Comparison of ENCODE assay signal across 8 cellular contexts in genomic region chr11:109945626-109946321, GRCh38.
A peak's percentile ranks its signal among the peaks of the same experiment; 100 is the strongest.
DNase-seq lines count a peak whose midpoint lies in the region; ATAC-seq, FAIRE-seq and TF ChIP-seq lines count a peak whose summit lies in the region.

No MANE protein-coding gene starts in this region.

- CTCF ChIA-PET in Calu3 (lab: Charles Lee) (no interaction called here), HepG2 (lab: Yijun Ruan, JAX; ENCODE audit: low intra/inter-chr PET ratio, low total read pairs) (interaction anchor here (1.2 kb wide), 1 partner anchor 256 kb away, joined by 4 read pairs; no protein-coding TSS in a partner anchor)

- TF ChIP-seq RAD21 in HepG2 (CRISPR knock-in tag; IDR thresholded peaks at IDR 0.05): no peak

- H4K20me1 ChIP-seq in HepG2 (ENCODE audit: insufficient read depth, low read length): no peaks in the 10 kb centered on the region

- no peaks in the 10 kb centered on the region for H3K79me2 ChIP-seq in HepG2 (ENCODE audit: insufficient read depth, low read length)

- peak overlapping the region in 1 of 3 experiments; percentile 35; a peak in 1 of 6 replicates for H3K4me3 ChIP-seq in HepG2 (replicated peaks in 1 of 3; ENCODE audit: insufficient read depth in 1 of 3, low read depth in 2 of 3, low read length in 3 of 3)

- H3K27ac Mint-ChIP-seq in Calu3 (ENCODE audit: unreplicated experiment): peak overlapping the region; percentile 19

- intact Hi-C loops in Calu3 (cut with micrococcal nuclease; ENCODE audit: unreplicated experiment) (loop anchor here (1.0 to 2.0 kb wide), 4 partner anchors 151 to 488 kb away; no protein-coding TSS in a partner anchor), HepG2 (cut with micrococcal nuclease; ENCODE audit: unreplicated experiment) (loop anchor here (1.0 to 5.0 kb wide), 4 partner anchors 148 to 487 kb away; partner anchors contain the start of gene ZC3H12C)

- H3K4me3 Mint-ChIP-seq in Calu3 (ENCODE audit: low read depth, unreplicated experiment): peak overlapping the region; percentile 35

- no peaks in the 10 kb centered on the region; a peak in 1 of 5 replicates for H3K27me3 ChIP-seq in HepG2 (ENCODE audit: control insufficient read depth in 1 of 2, insufficient read depth in 2 of 2, low read length in 2 of 2)

- ATAC-seq in GM21515 (IDR thresholded peaks at IDR 0.05; ENCODE audit: unreplicated experiment) (peak; percentile 57), HG03575 (IDR thresholded peaks at IDR 0.05; ENCODE audit: extremely low read depth, insufficient number of reproducible peaks, low FRiP score, unreplicated experiment) (peak; percentile 35), HepG2 (peak; percentile 59)

- peak overlapping the region; percentile 92 for H2AFZ ChIP-seq in HepG2 (ENCODE audit: low read length)

- peak overlapping the region; percentile 81 for H3K4me2 ChIP-seq in HepG2 (ENCODE audit: low read depth, low read length)

- POLR2A ChIA-PET in HepG2 (lab: Yijun Ruan, JAX): no interaction called here

- no peak for DNase-seq in Calu3
- no peak for DNase-seq in HepG2 (ENCODE audit: low spot score)
- DNase-seq in midbrain (lab: John Stamatoyannopoulos, UW): no peak
- no peak for DNase-seq in AG08395 (ENCODE audit: low spot score)
- no peak for DNase-seq in nucleus accumbens (lab: John Stamatoyannopoulos, UW)
- DNase-seq in NCI-H82 treated with DMSO at 0.1 percent for 48 hours (lab: John Stamatoyannopoulos, UW; ENCODE audit: unreplicated experiment): no peak

- no peaks in the 10 kb centered on the region for H3K9me3 Mint-ChIP-seq in Calu3 (ENCODE audit: low read depth, unreplicated experiment)

- no peak for TF ChIP-seq POLR2A in HepG2 (IDR thresholded peaks at IDR 0.05; ENCODE audit: insufficient read depth in 1 of 2, low read depth in 2 of 2, low read length in 2 of 2)

- TF ChIP-seq EP300 in HepG2 (IDR thresholded peaks at IDR 0.05; ENCODE audit: low read depth in 2 of 2, low read length in 2 of 2) (no peak), HepG2 (CRISPR knock-in tag; IDR thresholded peaks at IDR 0.05; ENCODE audit: borderline replicate concordance) (no peak)

- FAIRE-seq in HepG2 (lab: Jason Lieb, UNC): no peak

- H3K27ac ChIP-seq in HepG2 (ENCODE audit: extremely low read length, insufficient read depth, low read length): no peak overlapping the region

- no TSS peak for BruUV-seq in Calu3 (replicated peaks; lab: Mats Ljungman, UMichigan)
- no TSS peak for BruUV-seq in HepG2 (replicated peaks; lab: Mats Ljungman, UMichigan)

- 24% methylated on average over 6 of the region's 6 CpGs for WGBS in HepG2 (ENCODE audit: low lambda C conversion rate)

- H3K9ac ChIP-seq in HepG2 (ENCODE audit: insufficient read depth, low read depth, low read length): no peak overlapping the region

- TF ChIP-seq CTCF in Calu3 (IDR thresholded peaks at IDR 0.05; ENCODE audit: unreplicated experiment) (no peak), HepG2 (CRISPR knock-in tag; IDR thresholded peaks at IDR 0.05) (no peak)

- in situ Hi-C loops in HepG2 (cut with HindIII; ENCODE audit: extremely low pct_ligation_motif_present, low pct_unique_long_range_greater_than_20kb): loop anchor here (25.0 kb wide), 1 partner anchor 1258 kb away; no protein-coding TSS in a partner anchor

- no peaks in the 10 kb centered on the region for H3K36me3 ChIP-seq in HepG2 (replicated peaks in 1 of 2; ENCODE audit: control insufficient read depth in 1 of 2, insufficient read depth in 2 of 2, low read length in 2 of 2)

- peaks cover 16% of the 10 kb centered on the region for H3K4me1 Mint-ChIP-seq in Calu3 (ENCODE audit: low read depth, unreplicated experiment)

- H3K36me3 Mint-ChIP-seq in Calu3 (ENCODE audit: insufficient read depth, unreplicated experiment): no peaks in the 10 kb centered on the region

- H3K4me1 ChIP-seq in HepG2 (ENCODE audit: insufficient read depth, low read length): 0 out of 2 replicates have a peak, but pooled peaks cover 12% of the 10 kb centered on the region

- H3K27me3 Mint-ChIP-seq in Calu3 (ENCODE audit: unreplicated experiment): no peaks in the 10 kb centered on the region

- no peaks in the 10 kb centered on the region for H3K9me3 ChIP-seq in HepG2 (ENCODE audit: low read length)

TF ChIP-seq in HepG2, 621 proteins besides CTCF, POLR2A, EP300 and RAD21 (continues in another document):
- TF ChIP-seq MLXIP (CRISPR knock-in tag; IDR thresholded peaks at IDR 0.05; ENCODE audit: borderline replicate concordance) (no peak), ZNF770 (CRISPR knock-in tag; IDR thresholded peaks at IDR 0.05) (no peak), ZNF557 (CRISPR knock-in tag; IDR thresholded peaks at IDR 0.05) (no peak), MTA3 (CRISPR knock-in tag; IDR thresholded peaks at IDR 0.05) (no peak)
- TF ChIP-seq, protein P1, sequence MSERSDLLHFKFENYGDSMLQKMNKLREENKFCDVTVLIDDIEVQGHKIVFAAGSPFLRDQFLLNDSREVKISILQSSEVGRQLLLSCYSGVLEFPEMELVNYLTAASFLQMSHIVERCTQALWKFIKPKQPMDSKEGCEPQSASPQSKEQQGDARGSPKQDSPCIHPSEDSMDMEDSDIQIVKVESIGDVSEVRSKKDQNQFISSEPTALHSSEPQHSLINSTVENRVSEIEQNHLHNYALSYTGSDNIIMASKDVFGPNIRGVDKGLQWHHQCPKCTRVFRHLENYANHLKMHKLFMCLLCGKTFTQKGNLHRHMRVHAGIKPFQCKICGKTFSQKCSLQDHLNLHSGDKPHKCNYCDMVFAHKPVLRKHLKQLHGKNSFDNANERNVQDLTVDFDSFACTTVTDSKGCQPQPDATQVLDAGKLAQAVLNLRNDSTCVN (CRISPR knock-in tag; IDR thresholded peaks at IDR 0.05; ENCODE audit: borderline replicate concordance): no peak
- TF ChIP-seq, protein P2, sequence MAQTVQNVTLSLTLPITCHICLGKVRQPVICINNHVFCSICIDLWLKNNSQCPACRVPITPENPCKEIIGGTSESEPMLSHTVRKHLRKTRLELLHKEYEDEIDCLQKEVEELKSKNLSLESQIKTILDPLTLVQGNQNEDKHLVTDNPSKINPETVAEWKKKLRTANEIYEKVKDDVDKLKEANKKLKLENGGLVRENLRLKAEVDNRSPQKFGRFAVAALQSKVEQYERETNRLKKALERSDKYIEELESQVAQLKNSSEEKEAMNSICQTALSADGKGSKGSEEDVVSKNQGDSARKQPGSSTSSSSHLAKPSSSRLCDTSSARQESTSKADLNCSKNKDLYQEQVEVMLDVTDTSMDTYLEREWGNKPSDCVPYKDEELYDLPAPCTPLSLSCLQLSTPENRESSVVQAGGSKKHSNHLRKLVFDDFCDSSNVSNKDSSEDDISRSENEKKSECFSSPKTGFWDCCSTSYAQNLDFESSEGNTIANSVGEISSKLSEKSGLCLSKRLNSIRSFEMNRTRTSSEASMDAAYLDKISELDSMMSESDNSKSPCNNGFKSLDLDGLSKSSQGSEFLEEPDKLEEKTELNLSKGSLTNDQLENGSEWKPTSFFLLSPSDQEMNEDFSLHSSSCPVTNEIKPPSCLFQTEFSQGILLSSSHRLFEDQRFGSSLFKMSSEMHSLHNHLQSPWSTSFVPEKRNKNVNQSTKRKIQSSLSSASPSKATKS (CRISPR knock-in tag; IDR thresholded peaks at IDR 0.05): no peak
- TF ChIP-seq, protein P3, sequence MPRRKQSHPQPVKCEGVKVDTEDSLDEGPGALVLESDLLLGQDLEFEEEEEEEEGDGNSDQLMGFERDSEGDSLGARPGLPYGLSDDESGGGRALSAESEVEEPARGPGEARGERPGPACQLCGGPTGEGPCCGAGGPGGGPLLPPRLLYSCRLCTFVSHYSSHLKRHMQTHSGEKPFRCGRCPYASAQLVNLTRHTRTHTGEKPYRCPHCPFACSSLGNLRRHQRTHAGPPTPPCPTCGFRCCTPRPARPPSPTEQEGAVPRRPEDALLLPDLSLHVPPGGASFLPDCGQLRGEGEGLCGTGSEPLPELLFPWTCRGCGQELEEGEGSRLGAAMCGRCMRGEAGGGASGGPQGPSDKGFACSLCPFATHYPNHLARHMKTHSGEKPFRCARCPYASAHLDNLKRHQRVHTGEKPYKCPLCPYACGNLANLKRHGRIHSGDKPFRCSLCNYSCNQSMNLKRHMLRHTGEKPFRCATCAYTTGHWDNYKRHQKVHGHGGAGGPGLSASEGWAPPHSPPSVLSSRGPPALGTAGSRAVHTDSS (CRISPR knock-in tag; conservative IDR thresholded peaks at IDR 0.05): no peak
